1 cellular context compared by ENCODE assay signal in genomic region chr2:43224131-43224570, GRCh38.
TF ChIP-seq lines count a peak whose summit lies in the region.

No MANE protein-coding gene starts in this region.

TF ChIP-seq in HepG2, 621 proteins besides CTCF, POLR2A, EP300 and RAD21 (continued from another document and continues in another):
- TF ChIP-seq FOXK2 (IDR thresholded peaks at IDR 0.05) (no peak), TERF1 (CRISPR knock-in tag; IDR thresholded peaks at IDR 0.05) (peak; percentile 27; the same call in 1 of the 2 replicates), ZNF224 (CRISPR knock-in tag; IDR thresholded peaks at IDR 0.05) (no peak), ZFY (CRISPR knock-in tag; IDR thresholded peaks at IDR 0.05) (no peak), TGIF2 (CRISPR knock-in tag; IDR thresholded peaks at IDR 0.05) (no peak), ZFP90 (CRISPR knock-in tag; IDR thresholded peaks at IDR 0.05; ENCODE audit: borderline replicate concordance) (no peak; the same call in 1 of the 2 replicates), HDAC2 (CRISPR knock-in tag; IDR thresholded peaks at IDR 0.05) (peak; percentile 73), NFRKB (IDR thresholded peaks at IDR 0.05) (no peak), MED13 (CRISPR knock-in tag; IDR thresholded peaks at IDR 0.05) (no peak), ZIK1 (CRISPR knock-in tag; IDR thresholded peaks at IDR 0.05; ENCODE audit: borderline replicate concordance, low read depth) (no peak), ATAD3A (CRISPR knock-in tag; IDR thresholded peaks at IDR 0.05) (no peak), BHLHE40 (IDR thresholded peaks at IDR 0.05; ENCODE audit: low read length) (no peak), GPN1 (CRISPR knock-in tag; IDR thresholded peaks at IDR 0.05; ENCODE audit: borderline replicate concordance) (no peak), ZNF30 (CRISPR knock-in tag; IDR thresholded peaks at IDR 0.05) (no peak), SOX5 (CRISPR knock-in tag; IDR thresholded peaks at IDR 0.05; ENCODE audit: borderline replicate concordance) (peak; percentile 10; the same call in 1 of the 2 replicates), TEAD3 (CRISPR knock-in tag; optimal IDR thresholded peaks at IDR 0.05; ENCODE audit: borderline replicate concordance) (peak; percentile 14), ZNF766 (CRISPR knock-in tag; IDR thresholded peaks at IDR 0.05; ENCODE audit: borderline replicate concordance) (no peak), POGK (CRISPR knock-in tag; conservative IDR thresholded peaks at IDR 0.05) (no peak), ADNP (CRISPR knock-in tag; IDR thresholded peaks at IDR 0.05) (no peak), MZF1 (CRISPR knock-in tag; IDR thresholded peaks at IDR 0.05; ENCODE audit: borderline replicate concordance) (no peak), KLF15 (CRISPR knock-in tag; IDR thresholded peaks at IDR 0.05; ENCODE audit: borderline replicate concordance) (no peak), MATR3 (CRISPR knock-in tag; IDR thresholded peaks at IDR 0.05) (no peak), ZFP82 (CRISPR knock-in tag; IDR thresholded peaks at IDR 0.05; ENCODE audit: borderline replicate concordance) (no peak), ZNF564 (CRISPR knock-in tag; IDR thresholded peaks at IDR 0.05) (no peak), ZNF362 (CRISPR knock-in tag; IDR thresholded peaks at IDR 0.05; ENCODE audit: borderline replicate concordance) (peak; percentile 65; the same call in 1 of the 2 replicates), ZFP36L2 (CRISPR knock-in tag; IDR thresholded peaks at IDR 0.05) (no peak), ZFP36L1 (CRISPR knock-in tag; IDR thresholded peaks at IDR 0.05) (peak; percentile 50; the same call in 1 of the 2 replicates), STAT5B (CRISPR knock-in tag; IDR thresholded peaks at IDR 0.05) (no peak), REPIN1 (CRISPR knock-in tag; IDR thresholded peaks at IDR 0.05; ENCODE audit: borderline replicate concordance, low read depth) (peak; percentile 71; the same call in 1 of the 2 replicates), SMAD1 (CRISPR knock-in tag; IDR thresholded peaks at IDR 0.05; ENCODE audit: borderline replicate concordance, low read depth) (no peak), NFE2L1 (CRISPR knock-in tag; IDR thresholded peaks at IDR 0.05; ENCODE audit: borderline replicate concordance) (no peak)
- TF ChIP-seq, protein P1, sequence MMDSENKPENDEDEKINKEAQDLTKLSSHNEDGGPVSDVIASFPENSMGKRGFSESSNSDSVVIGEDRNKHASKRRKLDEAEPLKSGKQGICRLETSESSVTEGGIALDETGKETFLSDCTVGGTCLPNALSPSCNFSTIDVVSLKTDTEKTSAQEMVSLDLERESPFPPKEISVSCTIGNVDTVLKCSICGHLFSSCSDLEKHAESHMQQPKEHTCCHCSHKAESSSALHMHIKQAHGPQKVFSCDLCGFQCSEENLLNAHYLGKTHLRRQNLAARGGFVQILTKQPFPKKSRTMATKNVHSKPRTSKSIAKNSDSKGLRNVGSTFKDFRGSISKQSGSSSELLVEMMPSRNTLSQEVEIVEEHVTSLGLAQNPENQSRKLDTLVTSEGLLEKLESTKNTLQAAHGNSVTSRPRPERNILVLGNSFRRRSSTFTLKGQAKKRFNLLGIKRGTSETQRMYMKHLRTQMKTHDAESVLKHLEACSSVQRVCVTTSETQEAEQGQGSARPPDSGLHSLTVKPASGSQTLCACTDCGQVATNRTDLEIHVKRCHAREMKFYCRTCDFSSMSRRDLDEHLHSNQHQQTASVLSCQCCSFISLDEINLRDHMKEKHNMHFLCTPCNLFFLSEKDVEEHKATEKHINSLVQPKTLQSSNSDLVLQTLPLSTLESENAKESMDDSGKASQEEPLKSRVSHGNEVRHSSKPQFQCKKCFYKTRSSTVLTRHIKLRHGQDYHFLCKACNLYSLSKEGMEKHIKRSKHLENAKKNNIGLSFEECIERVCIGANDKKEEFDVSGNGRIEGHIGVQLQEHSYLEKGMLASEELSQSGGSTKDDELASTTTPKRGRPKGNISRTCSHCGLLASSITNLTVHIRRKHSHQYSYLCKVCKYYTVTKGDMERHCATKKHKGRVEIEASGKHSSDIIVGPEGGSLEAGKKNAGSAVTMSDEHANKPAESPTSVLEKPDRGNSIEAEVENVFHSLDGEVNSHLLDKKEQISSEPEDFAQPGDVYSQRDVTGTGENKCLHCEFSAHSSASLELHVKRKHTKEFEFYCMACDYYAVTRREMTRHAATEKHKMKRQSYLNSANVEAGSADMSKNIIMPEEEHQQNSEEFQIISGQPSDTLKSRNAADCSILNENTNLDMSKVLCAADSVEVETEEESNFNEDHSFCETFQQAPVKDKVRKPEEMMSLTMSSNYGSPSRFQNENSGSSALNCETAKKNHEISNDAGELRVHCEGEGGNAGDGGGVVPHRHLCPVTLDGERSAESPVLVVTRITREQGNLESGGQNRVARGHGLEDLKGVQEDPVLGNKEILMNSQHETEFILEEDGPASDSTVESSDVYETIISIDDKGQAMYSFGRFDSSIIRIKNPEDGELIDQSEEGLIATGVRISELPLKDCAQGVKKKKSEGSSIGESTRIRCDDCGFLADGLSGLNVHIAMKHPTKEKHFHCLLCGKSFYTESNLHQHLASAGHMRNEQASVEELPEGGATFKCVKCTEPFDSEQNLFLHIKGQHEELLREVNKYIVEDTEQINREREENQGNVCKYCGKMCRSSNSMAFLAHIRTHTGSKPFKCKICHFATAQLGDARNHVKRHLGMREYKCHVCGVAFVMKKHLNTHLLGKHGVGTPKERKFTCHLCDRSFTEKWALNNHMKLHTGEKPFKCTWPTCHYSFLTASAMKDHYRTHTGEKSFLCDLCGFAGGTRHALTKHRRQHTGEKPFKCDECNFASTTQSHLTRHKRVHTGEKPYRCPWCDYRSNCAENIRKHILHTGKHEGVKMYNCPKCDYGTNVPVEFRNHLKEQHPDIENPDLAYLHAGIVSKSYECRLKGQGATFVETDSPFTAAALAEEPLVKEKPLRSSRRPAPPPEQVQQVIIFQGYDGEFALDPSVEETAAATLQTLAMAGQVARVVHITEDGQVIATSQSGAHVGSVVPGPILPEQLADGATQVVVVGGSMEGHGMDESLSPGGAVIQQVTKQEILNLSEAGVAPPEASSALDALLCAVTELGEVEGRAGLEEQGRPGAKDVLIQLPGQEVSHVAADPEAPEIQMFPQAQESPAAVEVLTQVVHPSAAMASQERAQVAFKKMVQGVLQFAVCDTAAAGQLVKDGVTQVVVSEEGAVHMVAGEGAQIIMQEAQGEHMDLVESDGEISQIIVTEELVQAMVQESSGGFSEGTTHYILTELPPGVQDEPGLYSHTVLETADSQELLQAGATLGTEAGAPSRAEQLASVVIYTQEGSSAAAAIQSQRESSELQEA (CRISPR knock-in tag; IDR thresholded peaks at IDR 0.05; ENCODE audit: not compliant biosample characterization): no peak
- TF ChIP-seq, protein P2, sequence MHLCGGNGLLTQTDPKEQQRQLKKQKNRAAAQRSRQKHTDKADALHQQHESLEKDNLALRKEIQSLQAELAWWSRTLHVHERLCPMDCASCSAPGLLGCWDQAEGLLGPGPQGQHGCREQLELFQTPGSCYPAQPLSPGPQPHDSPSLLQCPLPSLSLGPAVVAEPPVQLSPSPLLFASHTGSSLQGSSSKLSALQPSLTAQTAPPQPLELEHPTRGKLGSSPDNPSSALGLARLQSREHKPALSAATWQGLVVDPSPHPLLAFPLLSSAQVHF (CRISPR knock-in tag; IDR thresholded peaks at IDR 0.05): no peak
- TF ChIP-seq, protein P3, sequence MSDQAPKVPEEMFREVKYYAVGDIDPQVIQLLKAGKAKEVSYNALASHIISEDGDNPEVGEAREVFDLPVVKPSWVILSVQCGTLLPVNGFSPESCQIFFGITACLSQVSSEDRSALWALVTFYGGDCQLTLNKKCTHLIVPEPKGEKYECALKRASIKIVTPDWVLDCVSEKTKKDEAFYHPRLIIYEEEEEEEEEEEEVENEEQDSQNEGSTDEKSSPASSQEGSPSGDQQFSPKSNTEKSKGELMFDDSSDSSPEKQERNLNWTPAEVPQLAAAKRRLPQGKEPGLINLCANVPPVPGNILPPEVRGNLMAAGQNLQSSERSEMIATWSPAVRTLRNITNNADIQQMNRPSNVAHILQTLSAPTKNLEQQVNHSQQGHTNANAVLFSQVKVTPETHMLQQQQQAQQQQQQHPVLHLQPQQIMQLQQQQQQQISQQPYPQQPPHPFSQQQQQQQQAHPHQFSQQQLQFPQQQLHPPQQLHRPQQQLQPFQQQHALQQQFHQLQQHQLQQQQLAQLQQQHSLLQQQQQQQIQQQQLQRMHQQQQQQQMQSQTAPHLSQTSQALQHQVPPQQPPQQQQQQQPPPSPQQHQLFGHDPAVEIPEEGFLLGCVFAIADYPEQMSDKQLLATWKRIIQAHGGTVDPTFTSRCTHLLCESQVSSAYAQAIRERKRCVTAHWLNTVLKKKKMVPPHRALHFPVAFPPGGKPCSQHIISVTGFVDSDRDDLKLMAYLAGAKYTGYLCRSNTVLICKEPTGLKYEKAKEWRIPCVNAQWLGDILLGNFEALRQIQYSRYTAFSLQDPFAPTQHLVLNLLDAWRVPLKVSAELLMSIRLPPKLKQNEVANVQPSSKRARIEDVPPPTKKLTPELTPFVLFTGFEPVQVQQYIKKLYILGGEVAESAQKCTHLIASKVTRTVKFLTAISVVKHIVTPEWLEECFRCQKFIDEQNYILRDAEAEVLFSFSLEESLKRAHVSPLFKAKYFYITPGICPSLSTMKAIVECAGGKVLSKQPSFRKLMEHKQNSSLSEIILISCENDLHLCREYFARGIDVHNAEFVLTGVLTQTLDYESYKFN (CRISPR knock-in tag; conservative IDR thresholded peaks at IDR 0.05): no peak
- TF ChIP-seq, protein P4, sequence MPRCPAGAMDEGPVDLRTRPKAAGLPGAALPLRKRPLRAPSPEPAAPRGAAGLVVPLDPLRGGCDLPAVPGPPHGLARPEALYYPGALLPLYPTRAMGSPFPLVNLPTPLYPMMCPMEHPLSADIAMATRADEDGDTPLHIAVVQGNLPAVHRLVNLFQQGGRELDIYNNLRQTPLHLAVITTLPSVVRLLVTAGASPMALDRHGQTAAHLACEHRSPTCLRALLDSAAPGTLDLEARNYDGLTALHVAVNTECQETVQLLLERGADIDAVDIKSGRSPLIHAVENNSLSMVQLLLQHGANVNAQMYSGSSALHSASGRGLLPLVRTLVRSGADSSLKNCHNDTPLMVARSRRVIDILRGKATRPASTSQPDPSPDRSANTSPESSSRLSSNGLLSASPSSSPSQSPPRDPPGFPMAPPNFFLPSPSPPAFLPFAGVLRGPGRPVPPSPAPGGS (CRISPR knock-in tag; IDR thresholded peaks at IDR 0.05): peak; percentile 76; the same call in 1 of the 2 replicates
- TF ChIP-seq, protein P5, sequence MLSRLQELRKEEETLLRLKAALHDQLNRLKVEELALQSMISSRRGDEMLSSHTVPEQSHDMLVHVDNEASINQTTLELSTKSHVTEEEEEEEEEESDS (CRISPR knock-in tag; IDR thresholded peaks at IDR 0.05; ENCODE audit: borderline replicate concordance): no peak
- TF ChIP-seq, protein P6, sequence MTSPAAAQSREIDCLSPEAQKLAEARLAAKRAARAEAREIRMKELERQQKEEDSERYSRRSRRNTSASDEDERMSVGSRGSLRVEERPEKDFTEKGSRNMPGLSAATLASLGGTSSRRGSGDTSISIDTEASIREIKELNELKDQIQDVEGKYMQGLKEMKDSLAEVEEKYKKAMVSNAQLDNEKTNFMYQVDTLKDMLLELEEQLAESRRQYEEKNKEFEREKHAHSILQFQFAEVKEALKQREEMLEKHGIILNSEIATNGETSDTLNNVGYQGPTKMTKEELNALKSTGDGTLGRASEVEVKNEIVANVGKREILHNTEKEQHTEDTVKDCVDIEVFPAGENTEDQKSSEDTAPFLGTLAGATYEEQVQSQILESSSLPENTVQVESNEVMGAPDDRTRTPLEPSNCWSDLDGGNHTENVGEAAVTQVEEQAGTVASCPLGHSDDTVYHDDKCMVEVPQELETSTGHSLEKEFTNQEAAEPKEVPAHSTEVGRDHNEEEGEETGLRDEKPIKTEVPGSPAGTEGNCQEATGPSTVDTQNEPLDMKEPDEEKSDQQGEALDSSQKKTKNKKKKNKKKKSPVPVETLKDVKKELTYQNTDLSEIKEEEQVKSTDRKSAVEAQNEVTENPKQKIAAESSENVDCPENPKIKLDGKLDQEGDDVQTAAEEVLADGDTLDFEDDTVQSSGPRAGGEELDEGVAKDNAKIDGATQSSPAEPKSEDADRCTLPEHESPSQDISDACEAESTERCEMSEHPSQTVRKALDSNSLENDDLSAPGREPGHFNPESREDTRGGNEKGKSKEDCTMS (CRISPR knock-in tag; conservative IDR thresholded peaks at IDR 0.05): no peak
